In genomic region chr15:49860101-49860500, GRCh38 we compare ENCODE assay signal across 21 cellular contexts.
DNase-seq lines count a peak whose midpoint lies in the region; ATAC-seq, FAIRE-seq and TF ChIP-seq lines count a peak whose summit lies in the region.
"Had no signal": no experiment of that assay in that cellular context is flagged by ENCODE, and none has a peak within 500 bp of the region (broad histone marks: within the 10 kb centered on the region; RNA-seq: fewer than 3 reads in every experiment).

No MANE protein-coding gene starts in this region.

- no peak for FAIRE-seq in bronchial epithelial cell (lab: Jason Lieb, UNC)
- FAIRE-seq: GM19239, TTC549 had no signal

- peaks cover 8% of the 10 kb centered on the region for H3K36me3 Mint-ChIP-seq in HFFc6 (ENCODE audit: low read depth)
- H3K36me3 Mint-ChIP-seq in mesothelial cell of epicardium: no peaks in the 10 kb centered on the region
- H3K36me3 Mint-ChIP-seq: activated naive CD4-positive, alpha-beta T cell treated with anti-CD3 and anti-CD28 coated beads, Interleukin-2, amount 50 U/mL, for 24 hours had no signal

- no peaks in the 10 kb centered on the region for H4K20me1 ChIP-seq in PC-3 (ENCODE audit: low read length)

- no peaks in the 10 kb centered on the region for H3F3A ChIP-seq in PC-3 (ENCODE audit: low read length, unreplicated experiment)

- H3K4me1 Mint-ChIP-seq in HFFc6 (ENCODE audit: low read depth) (peaks cover 95% of the 10 kb centered on the region), mesothelial cell of epicardium (peaks cover 44% of the 10 kb centered on the region)
- H3K4me1 Mint-ChIP-seq: activated CD4-positive, alpha-beta T cell treated with anti-CD3 and anti-CD28 coated beads, Interleukin-2, amount 10 ng/mL, durations not matched to agents 7 days and 5 days; activated naive CD4-positive, alpha-beta T cell treated with anti-CD3 and anti-CD28 coated beads, Interleukin-2, amount 50 U/mL, for 24 hours; neural crest cell had no signal

- no peak overlapping the region for H3K27ac ChIP-seq in PC-3 (ENCODE audit: low read length)
- no peak overlapping the region for H3K27ac ChIP-seq in ascending aorta
- H3K27ac ChIP-seq: Peyer's patch had no signal

- H3K27me3 ChIP-seq in bronchial epithelial cell (ENCODE audit: control insufficient read depth, insufficient read depth, low read length): no peaks in the 10 kb centered on the region
- H3K27me3 ChIP-seq in PC-3 (ENCODE audit: low read length): no peaks in the 10 kb centered on the region
- H3K27me3 ChIP-seq in ascending aorta: no peaks in the 10 kb centered on the region
- H3K27me3 ChIP-seq: BE2C, Peyer's patch had no signal

- no peak overlapping the region for H2AFZ ChIP-seq in PC-3 (ENCODE audit: low read length)

- TF ChIP-seq CTCF in HFFc6 (IDR thresholded peaks at IDR 0.05) (no peak), bronchial epithelial cell (IDR thresholded peaks at IDR 0.05; ENCODE audit: insufficient read depth, low read length, severe bottlenecking) (no peak), mesothelial cell of epicardium (IDR thresholded peaks at IDR 0.05; ENCODE audit: unreplicated experiment) (no peak), PC-3 (conservative IDR thresholded peaks at IDR 0.05; ENCODE audit: low read depth, low read length) (no peak), ascending aorta (IDR thresholded peaks at IDR 0.05) (no peak)

- H3K4me2 ChIP-seq in PC-3 (ENCODE audit: low read length): no peak overlapping the region

- no peaks in the 10 kb centered on the region for H3K9me2 ChIP-seq in PC-3 (replicated peaks; ENCODE audit: low read length)

- H3K9ac ChIP-seq in PC-3 (ENCODE audit: low read length): no peak overlapping the region

- CTCF ChIA-PET in PC-3 (lab: Charles Lee): no interaction called here

- H3K27ac Mint-ChIP-seq in HFFc6 (peak overlapping the region; percentile 64), mesothelial cell of epicardium (peak overlapping the region; percentile 47)
- H3K27ac Mint-ChIP-seq: activated CD4-positive, alpha-beta T cell treated with anti-CD3 and anti-CD28 coated beads, Interleukin-2, amount 10 ng/mL, durations not matched to agents 7 days and 5 days; activated naive CD4-positive, alpha-beta T cell treated with anti-CD3 and anti-CD28 coated beads, Interleukin-2, amount 50 U/mL, for 24 hours had no signal

- H3K4me3 ChIP-seq in bronchial epithelial cell (ENCODE audit: low read depth, low read length): no peak overlapping the region
- no peak overlapping the region for H3K4me3 ChIP-seq in PC-3 (ENCODE audit: low read length)
- no peak overlapping the region for H3K4me3 ChIP-seq in ascending aorta
- H3K4me3 ChIP-seq: Peyer's patch had no signal

- POLR2A ChIA-PET in PC-3 (lab: Charles Lee; ENCODE audit: unreplicated experiment): no interaction called here

- no peak for ATAC-seq in PC-3

- intact Hi-C loops in PC-3 (cut with micrococcal nuclease) (no loop called here), ascending aorta (cut with DNase I) (no loop called here)

- DNase-seq in AG08396 (ENCODE audit: low spot score): peak; percentile 15
- peak; percentile 40 for DNase-seq in HFFc6
- peak; percentile 32 for DNase-seq in bronchial epithelial cell (ENCODE audit: low read depth)
- DNase-seq in mesothelial cell of epicardium (ENCODE audit: low spot score in 2 of 2, unreplicated experiment in 2 of 2): no peak
- no peak for DNase-seq in stimulated activated CD4-positive, alpha-beta T cell treated with anti-CD3 and anti-CD28 coated beads, Interleukin-2, amount 100 ng/mL, for 48 hours
- DNase-seq in PC-3: no peak
- no peak for DNase-seq in NCI-H1436 (lab: John Stamatoyannopoulos, UW)
- DNase-seq in ascending aorta (ENCODE audit: low spot score in 2 of 2): no peak
- DNase-seq: activated CD4-positive, alpha-beta T cell treated with anti-CD3 and anti-CD28 coated beads, Interleukin-2, amount 10 ng/mL, durations not matched to agents 7 days and 5 days; activated T-cell treated with anti-CD3 and anti-CD28 coated beads, Interleukin-2, amount 50 U/mL, for 1 hour; BE2C; caudate nucleus; effector CD8-positive, alpha-beta T cell; mesendoderm; NCI-H2029; NCI-H69; Peyer's patch had no signal

- H3K36me3 ChIP-seq in bronchial epithelial cell (ENCODE audit: control insufficient read depth, insufficient read depth, low read length): no peaks in the 10 kb centered on the region
- H3K36me3 ChIP-seq in PC-3 (ENCODE audit: low read depth, low read length): no peaks in the 10 kb centered on the region
- no peaks in the 10 kb centered on the region for H3K36me3 ChIP-seq in ascending aorta
- H3K36me3 ChIP-seq: BE2C, Peyer's patch had no signal

- H3K4me3 Mint-ChIP-seq in HFFc6 (peak overlapping the region; percentile 58; the same call in 1 of the 2 replicates), mesothelial cell of epicardium (no peak overlapping the region)
- H3K4me3 Mint-ChIP-seq: activated CD4-positive, alpha-beta T cell treated with anti-CD3 and anti-CD28 coated beads, Interleukin-2, amount 10 ng/mL, durations not matched to agents 7 days and 5 days; activated naive CD4-positive, alpha-beta T cell treated with anti-CD3 and anti-CD28 coated beads, Interleukin-2, amount 50 U/mL, for 24 hours; neural crest cell had no signal

- no peaks in the 10 kb centered on the region for H3K9me3 ChIP-seq in PC-3 (ENCODE audit: low read length)
- H3K9me3 ChIP-seq in ascending aorta: no peaks in the 10 kb centered on the region
- H3K9me3 ChIP-seq: BE2C, Peyer's patch had no signal

- BruUV-seq in PC-3 (replicated peaks; lab: Mats Ljungman, UMichigan): no TSS peak

- H3K9me3 Mint-ChIP-seq in HFFc6 (no peaks in the 10 kb centered on the region; the same call in 1 of the 2 replicates), mesothelial cell of epicardium (no peaks in the 10 kb centered on the region)
- H3K9me3 Mint-ChIP-seq: activated CD4-positive, alpha-beta T cell treated with anti-CD3 and anti-CD28 coated beads, Interleukin-2, amount 10 ng/mL, durations not matched to agents 7 days and 5 days; activated naive CD4-positive, alpha-beta T cell treated with anti-CD3 and anti-CD28 coated beads, Interleukin-2, amount 50 U/mL, for 24 hours; neural crest cell had no signal

- H3K27me3 Mint-ChIP-seq in HFFc6 (ENCODE audit: insufficient read depth): no peaks in the 10 kb centered on the region; the same call in 1 of the 2 replicates
- H3K27me3 Mint-ChIP-seq in mesothelial cell of epicardium (ENCODE audit: low read depth): no peaks in the 10 kb centered on the region
- H3K27me3 Mint-ChIP-seq: activated CD4-positive, alpha-beta T cell treated with anti-CD3 and anti-CD28 coated beads, Interleukin-2, amount 10 ng/mL, durations not matched to agents 7 days and 5 days had no signal

- no peaks in the 10 kb centered on the region for H3K79me2 ChIP-seq in PC-3 (ENCODE audit: low read length)

- H3K4me1 ChIP-seq in PC-3 (ENCODE audit: insufficient read depth, low read length): peaks cover 2% of the 10 kb centered on the region; the same call in 1 of the 2 replicates
- H3K4me1 ChIP-seq in ascending aorta: peaks cover 0 to 19% of the 10 kb centered on the region in 2 donors
- H3K4me1 ChIP-seq: BE2C, Peyer's patch had no signal

Comparison
In these comparisons a context has a peak if more than half of its experiments do, and no peak if none do; other contexts are left out.
1. DNase-seq: peak in AG08396 (single experiment), HFFc6 (single experiment) and bronchial epithelial cell (single experiment); none in mesothelial cell of epicardium (0 of 2), stimulated activated CD4-positive, alpha-beta T cell treated with anti-CD3 and anti-CD28 coated beads, Interleukin-2, amount 100 ng/mL, for 48 hours (0 of 2), PC-3 (single experiment), NCI-H1436 (single experiment) and ascending aorta (0 of 2).